Comparison of ENCODE assay signal across 8 cellular contexts in genomic region chr1:111346089-111346885, GRCh38. TPM values are rescaled to one million over a fixed set of nuclear protein-coding genes. Genes with fewer than 3 reads are reported as not detected.
DNase-seq lines count a peak whose midpoint lies in the region; ATAC-seq and FAIRE-seq lines count a peak whose summit lies in the region.

No MANE protein-coding gene starts in this region.

- H3K9me3 ChIP-seq in NT2/D1 (ENCODE audit: insufficient read depth, low read length) (no peaks in the 10 kb centered on the region), esophagus (ENCODE audit: control insufficient read depth in 2 of 2, insufficient read depth in 1 of 2, low read depth in 1 of 2, low read length in 1 of 2) (no peaks in the 10 kb centered on the region), mucosa of rectum (ENCODE audit: control insufficient read depth in 2 of 2, low read length in 2 of 2) (no peaks in the 10 kb centered on the region)

- H3K4me1 ChIP-seq in NT2/D1 (ENCODE audit: insufficient read depth, insufficient read length) (no peaks in the 10 kb centered on the region), esophagus (ENCODE audit: control insufficient read depth in 2 of 2, insufficient read depth in 2 of 2, low read length in 1 of 2) (peaks cover 0 to 6% of the 10 kb centered on the region in 2 donors), mucosa of rectum (ENCODE audit: control insufficient read depth in 2 of 2, insufficient read depth in 2 of 2, low read length in 2 of 2) (peaks cover 6 to 9% of the 10 kb centered on the region in 2 donors)

- peak overlapping the region; percentile 18 to 34 for H3K27ac ChIP-seq in esophagus (ENCODE audit: low read depth in 2 of 2, low read length in 1 of 2)
- H3K27ac ChIP-seq in mucosa of rectum (ENCODE audit: low read depth in 2 of 2, low read length in 2 of 2): peak overlapping the region; percentile 26 to 56

- H3K36me3 ChIP-seq in NT2/D1 (ENCODE audit: insufficient read depth, insufficient read length, low read length) (no peaks in the 10 kb centered on the region), esophagus (ENCODE audit: control insufficient read depth in 2 of 2, insufficient read depth in 2 of 2, low read length in 1 of 2) (no peaks in the 10 kb centered on the region), mucosa of rectum (ENCODE audit: control insufficient read depth in 2 of 2, insufficient read depth in 2 of 2, low read length in 2 of 2) (no peaks in the 10 kb centered on the region)

- H3K27me3 ChIP-seq in NT2/D1 (ENCODE audit: insufficient read depth, insufficient read length) (peaks cover 8% of the 10 kb centered on the region), esophagus (ENCODE audit: control insufficient read depth in 1 of 2, insufficient read depth in 2 of 2, low read length in 2 of 2) (no peaks in the 10 kb centered on the region), mucosa of rectum (ENCODE audit: control insufficient read depth in 2 of 2, insufficient read depth in 2 of 2, low read length in 2 of 2) (no peaks in the 10 kb centered on the region)

- H3K4me3 ChIP-seq in NT2/D1 (ENCODE audit: insufficient read length, low read depth) (peak overlapping the region; percentile 62), esophagus (ENCODE audit: low read depth in 1 of 2, low read length in 2 of 2) (peak overlapping the region; percentile 53 to 54), mucosa of rectum (ENCODE audit: low read length in 2 of 2) (peak overlapping the region; percentile 73 to 78)

- H3K9ac ChIP-seq in NT2/D1 (ENCODE audit: insufficient read length, low read depth) (peak overlapping the region; percentile 80), mucosa of rectum (ENCODE audit: low read depth in 1 of 2, low read length in 2 of 2) (peak overlapping the region; percentile 54 to 62)

- WGBS in esophagus, 2 donors: 3 to 4% methylated on average over 43 to 45 of the region's 45 CpGs

- peak; percentile 82 for ATAC-seq in GM21367 (IDR thresholded peaks at IDR 0.05; ENCODE audit: unreplicated experiment)

- FAIRE-seq in HTR-8/SVneo (lab: Jason Lieb, UNC): no peak

- DNase-seq in COLO668 (lab: John Stamatoyannopoulos, UW; ENCODE audit: unreplicated experiment) (peak; percentile 90), HTR-8/SVneo (ENCODE audit: insufficient read length, low spot score) (peak; percentile 21), NT2/D1 (ENCODE audit: low read depth, low spot score) (peak; percentile 93), activated T-cell treated with anti-CD3 and anti-CD28 coated beads for 24 hours (ENCODE audit: low read depth) (peak; percentile 77)
- peak; percentile 68 for DNase-seq in stimulated activated CD8-positive, alpha-beta memory T cell treated with anti-CD3 and anti-CD28 coated beads, Interleukin-4, amount 100 ng/mL, for 24 hours (ENCODE audit: low read depth)

RNA-seq across cellular contexts. Expression of gene CHIA, which starts 55.6 kb away (rescaled TPM):
- polyA plus RNA-seq in esophagus: under 1 TPM in 1 of 2 donors, not detected in 1; 0.06 TPM

Comparison
In these comparisons a context has a peak if more than half of its experiments do, and no peak if none do; other contexts are left out.
1. Peak in every context shown above with its lines: DNase-seq, ATAC-seq, H3K4me3 ChIP-seq and H3K27ac ChIP-seq.
2. DNase-seq: peak in every context shown above with its lines; median percentile 93 in NT2/D1; 90 in COLO668; 77 in activated T-cell treated with anti-CD3 and anti-CD28 coated beads for 24 hours; 68 in stimulated activated CD8-positive, alpha-beta memory T cell treated with anti-CD3 and anti-CD28 coated beads, Interleukin-4, amount 100 ng/mL, for 24 hours; 21 in HTR-8/SVneo.